Comparison of ENCODE assay signal across 22 cellular contexts in genomic region chr1:191668525-191668924, GRCh38.
"Had no signal": no experiment of that assay in that cellular context is flagged by ENCODE, and none has a peak within 500 bp of the region (broad histone marks: within the 10 kb centered on the region; RNA-seq: fewer than 3 reads in every experiment).

No MANE protein-coding gene starts in this region.

- H2AFZ ChIP-seq: parathyroid adenoma had no signal

- H3K4me3 ChIP-seq: left ventricle myocardium inferior, lower lobe of right lung, prostate gland, spleen, tibial artery, upper lobe of left lung, vagina had no signal

- ATAC-seq: foreskin keratinocyte; left cardiac atrium; lower lobe of right lung; natural killer cell treated with Interleukin-12 subunit alpha and Interleukin-12 subunit beta and Interleukin-15 and Interleukin-18, amount 100 ng/mL, for 72 hours; sciatic nerve; stimulated activated memory B cell treated with anti-CD40 and anti-IgM and Interleukin-4, amounts not matched to agents 10 μg/mL and 1 μg/mL and 100 μg/mL, for 72 hours had no signal

- FAIRE-seq: keratinocyte had no signal

- H3K36me3 ChIP-seq: left ventricle myocardium inferior, lower lobe of right lung, prostate gland, spleen, tibial artery, upper lobe of left lung, vagina had no signal

- H3K27me3 ChIP-seq: foreskin keratinocyte, spleen, tibial artery, upper lobe of left lung, vagina had no signal

- H3K27ac ChIP-seq: foreskin keratinocyte, left ventricle myocardium inferior, lower lobe of right lung, parathyroid adenoma, prostate gland, spleen, tibial artery, upper lobe of left lung, vagina had no signal

- H3K4me1 ChIP-seq: foreskin keratinocyte, left ventricle myocardium inferior, lower lobe of right lung, parathyroid adenoma, prostate gland, spleen, tibial artery, upper lobe of left lung, vagina had no signal

- H3K79me2 ChIP-seq: parathyroid adenoma had no signal

- H3K9me3 ChIP-seq: left ventricle myocardium inferior, lower lobe of right lung, prostate gland, spleen, tibial artery, upper lobe of left lung, vagina had no signal

- H3K9ac ChIP-seq: parathyroid adenoma had no signal

- DNase-seq: erythroblast; foreskin keratinocyte; immature natural killer cell; left cardiac atrium; left ventricle myocardium inferior; lower lobe of right lung; mesenchymal stem cell; midbrain; occipital lobe; spleen; stimulated activated CD4-positive, alpha-beta T cell treated with anti-CD3 and anti-CD28 coated beads, Interleukin-15, amount 100 ng/mL, for 24 hours; stimulated activated CD4-positive, alpha-beta T cell treated with anti-CD3 and anti-CD28 coated beads, Interleukin-1b, Interleukin-23, amount 100 ng/mL, for 48 hours; stimulated activated CD4-positive, alpha-beta T cell treated with anti-CD3 and anti-CD28 coated beads, Interleukin-4, amount 100 ng/mL, for 24 hours; tibial artery; upper lobe of left lung had no signal
